Comparison of ENCODE assay signal across 8 cellular contexts in the genomic region with DNA sequence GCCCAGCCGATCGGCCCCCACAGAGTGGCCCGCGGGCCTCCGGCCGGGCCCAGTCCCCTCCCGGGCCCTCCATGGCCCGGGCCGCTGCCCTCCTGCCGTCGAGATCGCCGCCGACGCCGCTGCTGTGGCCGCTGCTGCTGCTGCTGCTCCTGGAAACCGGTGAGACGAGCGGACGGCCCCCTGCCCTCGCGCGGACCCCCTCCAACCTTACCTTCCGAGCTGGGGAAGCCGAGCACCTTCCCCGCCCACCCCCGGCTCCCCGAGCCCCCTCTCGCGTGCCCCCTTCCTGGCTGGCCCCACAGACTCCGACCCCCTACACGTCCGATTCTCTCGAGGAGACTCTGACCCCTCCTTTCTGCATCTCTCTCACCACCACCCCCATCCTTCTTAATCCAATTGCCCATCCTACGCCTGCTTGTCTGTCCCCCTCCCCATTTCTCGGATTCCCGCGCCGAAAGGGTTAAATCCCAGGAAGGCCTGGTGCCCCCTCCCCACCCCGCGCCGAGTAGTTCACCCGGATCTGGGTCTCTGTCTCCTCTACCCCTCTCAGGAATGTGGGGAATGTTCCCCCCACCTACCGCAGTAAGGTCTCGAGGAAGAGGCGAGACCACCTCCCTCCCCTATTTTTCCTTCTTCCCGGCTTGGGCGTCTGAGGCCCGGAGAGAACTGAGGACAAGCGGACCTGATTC. TPM values are rescaled to one million over a fixed set of nuclear protein-coding genes. Genes with fewer than 3 reads are reported as not detected.
A peak's percentile ranks its signal among the peaks of the same experiment; 100 is the strongest.
DNase-seq lines count a peak whose midpoint lies in the region; TF ChIP-seq lines count a peak whose summit lies in the region.

No MANE protein-coding gene starts in this region.

- no peaks in the 10 kb centered on the region for H3K9me3 ChIP-seq in iPS-15b (ENCODE audit: control insufficient read depth, insufficient read depth, low read length)
- no peaks in the 10 kb centered on the region for H3K9me3 ChIP-seq in smooth muscle cell (replicated peaks; ENCODE audit: low read depth)

- H3K4me3 Mint-ChIP-seq in activated CD4-positive, alpha-beta T cell treated with anti-CD3 and anti-CD28 coated beads, Interleukin-2, amount 10 ng/mL, durations not matched to agents 24 days and 14 days: peak overlapping the region; percentile 90
- peak overlapping the region; percentile 81 for H3K4me3 Mint-ChIP-seq in activated T-helper 2 cell treated with anti-CD3 and anti-CD28 coated beads, Interferon-gamma antibody, Interleukin-2, Interleukin-4, amounts not matched to agents 10 μg/mL and 5 μg/mL and 100 μg/mL, durations not matched to agents 14 hours and 24 hours and 36 hours (ENCODE audit: low read depth)

- no peak for TF ChIP-seq CTCF in smooth muscle cell (IDR thresholded peaks at IDR 0.05; ENCODE audit: borderline replicate concordance, insufficient read depth, poor library complexity, severe bottlenecking)

- peak overlapping the region; percentile 95 for H3K4me2 ChIP-seq in smooth muscle cell

- intact Hi-C loops in activated CD4-positive, alpha-beta T cell treated with anti-CD3 and anti-CD28 coated beads, Interleukin-2, amount 10 ng/mL, durations not matched to agents 24 days and 14 days (cut with micrococcal nuclease): loop anchor here (10.0 kb wide), 1 partner anchor 192 kb away; no protein-coding TSS in a partner anchor
- intact Hi-C loops in activated T-helper 2 cell treated with anti-CD3 and anti-CD28 coated beads, Interferon-gamma antibody, Interleukin-2, Interleukin-4, amounts not matched to agents 10 μg/mL and 5 μg/mL and 100 μg/mL, durations not matched to agents 14 hours and 24 hours and 36 hours (cut with micrococcal nuclease): loop anchor here (2.0 to 10.0 kb wide), 2 partner anchors 44 to 152 kb away; partner anchors contain the start of genes CEACAM16 and TOMM40

- H3K4me3 ChIP-seq in iPS-15b (ENCODE audit: low read depth, low read length): peak overlapping the region; percentile 97
- H3K4me3 ChIP-seq in smooth muscle cell: peak overlapping the region; percentile 98

- H3K36me3 Mint-ChIP-seq in activated CD4-positive, alpha-beta T cell treated with anti-CD3 and anti-CD28 coated beads, Interleukin-2, amount 10 ng/mL, durations not matched to agents 24 days and 14 days (ENCODE audit: low read depth): no peaks in the 10 kb centered on the region
- no peaks in the 10 kb centered on the region for H3K36me3 Mint-ChIP-seq in activated T-helper 2 cell treated with anti-CD3 and anti-CD28 coated beads, Interferon-gamma antibody, Interleukin-2, Interleukin-4, amounts not matched to agents 10 μg/mL and 5 μg/mL and 100 μg/mL, durations not matched to agents 14 hours and 24 hours and 36 hours (ENCODE audit: low read depth)

- peak overlapping the region; percentile 34 for H3K27ac Mint-ChIP-seq in activated CD4-positive, alpha-beta T cell treated with anti-CD3 and anti-CD28 coated beads, Interleukin-2, amount 10 ng/mL, durations not matched to agents 24 days and 14 days
- H3K27ac Mint-ChIP-seq in activated T-helper 2 cell treated with anti-CD3 and anti-CD28 coated beads, Interferon-gamma antibody, Interleukin-2, Interleukin-4, amounts not matched to agents 10 μg/mL and 5 μg/mL and 100 μg/mL, durations not matched to agents 14 hours and 24 hours and 36 hours: no peak overlapping the region

- H3K4me1 Mint-ChIP-seq in activated CD4-positive, alpha-beta T cell treated with anti-CD3 and anti-CD28 coated beads, Interleukin-2, amount 10 ng/mL, durations not matched to agents 24 days and 14 days: peaks cover 17% of the 10 kb centered on the region
- peaks cover 15% of the 10 kb centered on the region for H3K4me1 Mint-ChIP-seq in activated T-helper 2 cell treated with anti-CD3 and anti-CD28 coated beads, Interferon-gamma antibody, Interleukin-2, Interleukin-4, amounts not matched to agents 10 μg/mL and 5 μg/mL and 100 μg/mL, durations not matched to agents 14 hours and 24 hours and 36 hours (ENCODE audit: low read depth)

- H3K27ac ChIP-seq in smooth muscle cell (ENCODE audit: low read depth): peak overlapping the region; percentile 97

- DNase-seq in activated CD4-positive, alpha-beta T cell treated with anti-CD3 and anti-CD28 coated beads, Interleukin-2, amount 10 ng/mL, durations not matched to agents 24 days and 14 days: no peak
- no peak for DNase-seq in activated CD4-positive, alpha-beta T cell treated with anti-CD3 and anti-CD28 coated beads for 1 hour
- DNase-seq in activated T-helper 2 cell treated with anti-CD3 and anti-CD28 coated beads, Interferon-gamma antibody, Interleukin-2, Interleukin-4, amounts not matched to agents 10 μg/mL and 5 μg/mL and 100 μg/mL, durations not matched to agents 14 hours and 24 hours and 36 hours (ENCODE audit: low spot score): no peak
- DNase-seq in smooth muscle cell (lab: John Stamatoyannopoulos, UW; ENCODE audit: unreplicated experiment) (no peak), SK-N-DZ (ENCODE audit: low spot score) (no peak)
- no peak for DNase-seq in stimulated activated naive CD4-positive, alpha-beta T cell treated with Interleukin-2 at 50 U/mL for 16 hours (lab: John Stamatoyannopoulos, UW)
- DNase-seq in stimulated activated CD4-positive, alpha-beta T cell treated with anti-CD3 and anti-CD28 coated beads, Interleukin-15, amount 100 ng/mL, for 24 hours: no peak

- H3K79me2 ChIP-seq in smooth muscle cell (ENCODE audit: low read depth): peaks cover 43% of the 10 kb centered on the region

- peaks cover 7% of the 10 kb centered on the region for H3K27me3 ChIP-seq in iPS-15b (ENCODE audit: control insufficient read depth, insufficient read depth, low read length)
- H3K27me3 ChIP-seq in smooth muscle cell (ENCODE audit: low read depth): no peaks in the 10 kb centered on the region

- H4K20me1 ChIP-seq in smooth muscle cell (ENCODE audit: low read depth): peaks cover 48% of the 10 kb centered on the region

- H3K9me3 Mint-ChIP-seq in activated CD4-positive, alpha-beta T cell treated with anti-CD3 and anti-CD28 coated beads, Interleukin-2, amount 10 ng/mL, durations not matched to agents 24 days and 14 days: no peaks in the 10 kb centered on the region
- H3K9me3 Mint-ChIP-seq in activated T-helper 2 cell treated with anti-CD3 and anti-CD28 coated beads, Interferon-gamma antibody, Interleukin-2, Interleukin-4, amounts not matched to agents 10 μg/mL and 5 μg/mL and 100 μg/mL, durations not matched to agents 14 hours and 24 hours and 36 hours: no peaks in the 10 kb centered on the region

- H3K27me3 Mint-ChIP-seq in activated CD4-positive, alpha-beta T cell treated with anti-CD3 and anti-CD28 coated beads, Interleukin-2, amount 10 ng/mL, durations not matched to agents 24 days and 14 days: peaks cover 47% of the 10 kb centered on the region
- H3K27me3 Mint-ChIP-seq in activated T-helper 2 cell treated with anti-CD3 and anti-CD28 coated beads, Interferon-gamma antibody, Interleukin-2, Interleukin-4, amounts not matched to agents 10 μg/mL and 5 μg/mL and 100 μg/mL, durations not matched to agents 14 hours and 24 hours and 36 hours (ENCODE audit: low read depth): peaks cover 33% of the 10 kb centered on the region

- H3K9ac ChIP-seq in iPS-15b (ENCODE audit: low read depth, low read length): peak overlapping the region; percentile 93
- peak overlapping the region; percentile 100 for H3K9ac ChIP-seq in smooth muscle cell (ENCODE audit: low read depth)

- H3K36me3 ChIP-seq in iPS-15b (ENCODE audit: control insufficient read depth, insufficient read depth, low read length): peaks cover 13% of the 10 kb centered on the region
- H3K36me3 ChIP-seq in smooth muscle cell (ENCODE audit: low read depth): no peaks in the 10 kb centered on the region

- H2AFZ ChIP-seq in smooth muscle cell (ENCODE audit: low read depth): no peak overlapping the region

- H3F3A ChIP-seq in smooth muscle cell (ENCODE audit: low read depth): peaks cover 15% of the 10 kb centered on the region

- peaks cover 13% of the 10 kb centered on the region for H3K4me1 ChIP-seq in iPS-15b (ENCODE audit: control insufficient read depth, insufficient read depth, low read length)
- H3K4me1 ChIP-seq in smooth muscle cell (ENCODE audit: low read depth): peaks cover 13% of the 10 kb centered on the region

- WGBS in smooth muscle cell (ENCODE audit: low lambda C conversion rate): under 1% methylated on average over 39 of the region's 51 CpGs

RNA-seq across cellular contexts. Expression of gene NECTIN2, which starts 0.5 kb away (rescaled TPM):
- 0.19 and 0.44 TPM in 2 replicates for total RNA-seq in activated CD4-positive, alpha-beta T cell treated with anti-CD3 and anti-CD28 coated beads, Interleukin-2, amount 10 ng/mL, durations not matched to agents 24 days and 14 days
- 0.27 and 0.37 TPM in 2 replicates for total RNA-seq in activated T-helper 2 cell treated with anti-CD3 and anti-CD28 coated beads, Interferon-gamma antibody, Interleukin-2, Interleukin-4, amounts not matched to agents 10 μg/mL and 5 μg/mL and 100 μg/mL, durations not matched to agents 14 hours and 24 hours and 36 hours
- total RNA-seq in smooth muscle cell: 91.5 and 94.6 TPM in 2 replicates
- polyA plus RNA-seq in smooth muscle cell: 160 and 164 TPM in 2 replicates
- polyA plus RNA-seq in SK-N-DZ (2014; cell fraction: cytosol; rRNA removed): 7.6 and 16.4 TPM in 2 replicates
- 3.0 and 4.2 TPM in 2 replicates for polyA plus RNA-seq in SK-N-DZ (2014; cell fraction: nucleus; rRNA removed)

RNA-seq across cellular contexts. Expression of gene BCAM, which starts 37.7 kb away (rescaled TPM):
- not detected in 2 replicates for total RNA-seq in activated CD4-positive, alpha-beta T cell treated with anti-CD3 and anti-CD28 coated beads, Interleukin-2, amount 10 ng/mL, durations not matched to agents 24 days and 14 days
- total RNA-seq in activated T-helper 2 cell treated with anti-CD3 and anti-CD28 coated beads, Interferon-gamma antibody, Interleukin-2, Interleukin-4, amounts not matched to agents 10 μg/mL and 5 μg/mL and 100 μg/mL, durations not matched to agents 14 hours and 24 hours and 36 hours: not detected in 2 replicates
- total RNA-seq in smooth muscle cell: 1.7 and 5.0 TPM in 2 replicates
- polyA plus RNA-seq in smooth muscle cell: 1.5 and 6.4 TPM in 2 replicates
- 0.13 TPM in 1 of 2 replicates, not detected in the other for polyA plus RNA-seq in SK-N-DZ (2014; cell fraction: cytosol; rRNA removed)
- polyA plus RNA-seq in SK-N-DZ (2014; cell fraction: nucleus; rRNA removed): 0.22 TPM in 1 of 2 replicates, not detected in the other

RNA-seq across cellular contexts. Expression of gene TOMM40, which starts 44.5 kb away (rescaled TPM):
- 208 and 213 TPM in 2 replicates for total RNA-seq in activated CD4-positive, alpha-beta T cell treated with anti-CD3 and anti-CD28 coated beads, Interleukin-2, amount 10 ng/mL, durations not matched to agents 24 days and 14 days
- 152 and 156 TPM in 2 replicates for total RNA-seq in activated T-helper 2 cell treated with anti-CD3 and anti-CD28 coated beads, Interferon-gamma antibody, Interleukin-2, Interleukin-4, amounts not matched to agents 10 μg/mL and 5 μg/mL and 100 μg/mL, durations not matched to agents 14 hours and 24 hours and 36 hours
- total RNA-seq in smooth muscle cell: 38.7 and 96.0 TPM in 2 replicates
- 65.0 and 69.7 TPM in 2 replicates for polyA plus RNA-seq in smooth muscle cell
- polyA plus RNA-seq in SK-N-DZ (2014; cell fraction: cytosol; rRNA removed): 210 and 221 TPM in 2 replicates
- polyA plus RNA-seq in SK-N-DZ (2014; cell fraction: nucleus; rRNA removed): 136 and 164 TPM in 2 replicates

RNA-seq across cellular contexts. Expression of gene APOE, which starts 59.0 kb away (rescaled TPM):
- total RNA-seq in activated CD4-positive, alpha-beta T cell treated with anti-CD3 and anti-CD28 coated beads, Interleukin-2, amount 10 ng/mL, durations not matched to agents 24 days and 14 days: 0.83 and 1.1 TPM in 2 replicates
- total RNA-seq in activated T-helper 2 cell treated with anti-CD3 and anti-CD28 coated beads, Interferon-gamma antibody, Interleukin-2, Interleukin-4, amounts not matched to agents 10 μg/mL and 5 μg/mL and 100 μg/mL, durations not matched to agents 14 hours and 24 hours and 36 hours: 0.94 TPM in 2 replicates
- total RNA-seq in smooth muscle cell: 228 and 237 TPM in 2 replicates
- polyA plus RNA-seq in smooth muscle cell: 329 and 458 TPM in 2 replicates
- polyA plus RNA-seq in SK-N-DZ (2014; cell fraction: cytosol; rRNA removed): 11.4 and 15.3 TPM in 2 replicates
- 14.9 and 17.0 TPM in 2 replicates for polyA plus RNA-seq in SK-N-DZ (2014; cell fraction: nucleus; rRNA removed)

Comparison
In these comparisons a context has a peak if more than half of its experiments do, and no peak if none do; other contexts are left out.
1. RNA of gene NECTIN2, which starts 0.5 kb away (total RNA-seq): 91.5 to 94.6 TPM in smooth muscle cell; 0.19 to 0.44 TPM in activated CD4-positive, alpha-beta T cell treated with anti-CD3 and anti-CD28 coated beads, Interleukin-2, amount 10 ng/mL, durations not matched to agents 24 days and 14 days and 0.27 to 0.37 TPM in activated T-helper 2 cell treated with anti-CD3 and anti-CD28 coated beads, Interferon-gamma antibody, Interleukin-2, Interleukin-4, amounts not matched to agents 10 μg/mL and 5 μg/mL and 100 μg/mL, durations not matched to agents 14 hours and 24 hours and 36 hours; every median in the first group is over 10 times any median in the second.